9 cellular contexts compared by ENCODE assay signal in genomic region chr14:89000007-89000942, GRCh38.
DNase-seq lines count a peak whose midpoint lies in the region; ATAC-seq, FAIRE-seq and TF ChIP-seq lines count a peak whose summit lies in the region.
"Had no signal": no experiment of that assay in that cellular context is flagged by ENCODE, and none has a peak within 500 bp of the region (broad histone marks: within the 10 kb centered on the region; RNA-seq: fewer than 3 reads in every experiment).

No MANE protein-coding gene starts in this region.

- H3K4me3 Mint-ChIP-seq in T-cell (no peak overlapping the region), mesothelial cell of epicardium (no peak overlapping the region)
- H3K4me3 Mint-ChIP-seq: central memory CD8-positive, alpha-beta T cell had no signal

- no peaks in the 10 kb centered on the region for H3K36me3 Mint-ChIP-seq in T-cell
- H3K36me3 Mint-ChIP-seq in mesothelial cell of epicardium = no peaks in the 10 kb centered on the region

- no peak for FAIRE-seq in H54 (lab: Jason Lieb, UNC)

- H3K9me3 Mint-ChIP-seq in T-cell = peaks cover 0 to 3% (median 3%) of the 10 kb centered on the region in 3 donors
- peaks cover 5% of the 10 kb centered on the region for H3K9me3 Mint-ChIP-seq in mesothelial cell of epicardium
- H3K9me3 Mint-ChIP-seq: central memory CD8-positive, alpha-beta T cell had no signal

- POLR2A ChIA-PET in T-cell (lab: Charles Lee) = no interaction called here

- DNase-seq in AG09319 (ENCODE audit: extremely low read depth, low read depth) (peak; percentile 99), H54 (ENCODE audit: insufficient read length, low spot score) (peak; percentile 30), SIG-M5 treated with dmso at 0.1 percent for 504 hours (lab: John Stamatoyannopoulos, UW; ENCODE audit: unreplicated experiment) (peak; percentile 76), fibroblast of peridontal ligament (ENCODE audit: extremely low read depth) (peak; percentile 88), T-cell (no peak), mesothelial cell of epicardium (ENCODE audit: low spot score in 2 of 2, unreplicated experiment in 2 of 2) (no peak)
- DNase-seq in stimulated activated CD4-positive, alpha-beta T cell treated with anti-CD3 and anti-CD28 coated beads, Interleukin-4, amount 100 ng/mL, for 48 hours (ENCODE audit: low read depth in 2 of 2) = peak; percentile 22 to 27

- CTCF ChIA-PET in T-cell (lab: Charles Lee) = interaction anchor here in 1 of 2 donors (0.6 kb wide), 1 partner anchor 70 kb away, joined by 5 read pairs; no protein-coding TSS in a partner anchor

- H3K27me3 Mint-ChIP-seq in T-cell (peaks cover 25 to 27% of the 10 kb centered on the region in 2 donors), mesothelial cell of epicardium (ENCODE audit: low read depth) (peaks cover 6% of the 10 kb centered on the region)

- no peak for TF ChIP-seq CTCF in AG09319 (IDR thresholded peaks at IDR 0.05; ENCODE audit: low read depth, low read length)
- no peak for TF ChIP-seq CTCF in mesothelial cell of epicardium (IDR thresholded peaks at IDR 0.05; ENCODE audit: unreplicated experiment)

- H3K27ac Mint-ChIP-seq in T-cell (no peak overlapping the region), mesothelial cell of epicardium (no peak overlapping the region)

- no peaks in the 10 kb centered on the region for H3K4me1 Mint-ChIP-seq in T-cell
- H3K4me1 Mint-ChIP-seq in mesothelial cell of epicardium = peaks cover 12% of the 10 kb centered on the region
- H3K4me1 Mint-ChIP-seq: central memory CD8-positive, alpha-beta T cell had no signal

- ATAC-seq in T-cell (replicated peaks in 1 of 4) (no peak), GM18858 (IDR thresholded peaks at IDR 0.05; ENCODE audit: unreplicated experiment) (no peak)

- TF ChIP-seq POLR2A in H54 (IDR thresholded peaks at IDR 0.05; ENCODE audit: low read depth, low read length) = no peak

Comparison
In these comparisons a context has a peak if more than half of its experiments do, and no peak if none do; other contexts are left out.
1. DNase-seq: peak in AG09319 (single experiment), H54 (single experiment), SIG-M5 treated with dmso at 0.1 percent for 504 hours (single experiment), fibroblast of peridontal ligament (single experiment) and stimulated activated CD4-positive, alpha-beta T cell treated with anti-CD3 and anti-CD28 coated beads, Interleukin-4, amount 100 ng/mL, for 48 hours (2 of 2); none in T-cell (0 of 34) and mesothelial cell of epicardium (0 of 2).